In the genomic region with DNA sequence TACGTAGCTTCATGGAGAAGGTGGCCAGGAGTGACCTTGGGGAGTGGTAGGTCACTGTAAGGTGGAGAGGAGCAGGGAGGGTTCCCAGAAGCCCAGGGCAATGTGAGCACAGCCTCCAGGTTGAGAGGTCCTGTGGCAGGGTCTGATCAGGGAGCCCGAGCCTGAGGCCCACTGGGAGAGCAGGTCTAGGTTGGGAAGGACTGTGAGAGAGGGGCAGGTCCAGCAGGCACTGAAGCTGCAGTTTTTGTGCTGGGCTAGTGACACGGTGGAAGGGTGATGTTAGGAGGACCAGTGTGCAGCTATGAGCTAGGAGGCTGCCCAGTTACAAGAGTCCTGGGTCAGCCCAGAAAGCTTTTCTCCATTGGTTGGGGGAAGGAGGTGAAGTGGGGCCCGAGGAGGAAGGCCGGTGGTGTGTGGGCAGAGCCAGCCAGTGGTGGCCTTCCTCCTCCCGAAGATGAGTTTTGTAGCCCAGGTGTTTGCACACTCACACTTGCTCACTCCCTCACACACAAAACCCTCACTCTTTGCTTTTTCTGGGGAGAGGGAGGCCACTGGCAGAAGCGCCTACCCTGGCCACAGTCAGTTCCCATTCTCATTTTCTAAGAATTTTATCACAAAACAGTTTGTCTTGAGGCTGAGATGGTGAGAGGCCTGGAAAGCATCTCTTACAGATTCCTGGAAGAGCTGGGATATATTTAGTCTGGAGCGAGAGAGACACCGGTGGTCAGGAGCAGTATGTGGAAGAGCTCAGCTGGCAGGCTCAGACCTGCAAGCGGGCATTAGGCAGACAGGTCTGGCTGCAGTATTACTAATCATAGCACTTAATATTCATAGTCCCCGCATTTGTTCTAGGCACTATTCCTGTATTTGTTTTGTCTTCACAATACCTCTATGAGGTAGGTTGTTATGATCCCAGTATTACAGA, we compare ENCODE assay signal across 10 cellular contexts. TPM values are rescaled to one million over a fixed set of nuclear protein-coding genes. Genes with fewer than 3 reads are reported as not detected.
DNase-seq lines count a peak whose midpoint lies in the region; ATAC-seq and TF ChIP-seq lines count a peak whose summit lies in the region.
"Had no signal": no experiment of that assay in that cellular context is flagged by ENCODE, and none has a peak within 500 bp of the region (broad histone marks: within the 10 kb centered on the region; RNA-seq: fewer than 3 reads in every experiment).

No MANE protein-coding gene starts in this region.

- no peaks in the 10 kb centered on the region for H3K27me3 ChIP-seq in ascending aorta
- H3K27me3 ChIP-seq: upper lobe of left lung had no signal

- CTCF ChIA-PET in HEK293 (lab: Yijun Ruan, JAX): interaction anchor here (0.6 to 2.2 kb wide), 6 partner anchors 9 to 101 kb away, joined by 3 to 11 read pairs (median 4); no protein-coding TSS in a partner anchor

- POLR2A ChIA-PET in HEK293 (lab: Yijun Ruan, JAX): interaction anchor here (1.7 kb wide), 1 partner anchor 26 kb away, joined by 4 read pairs; no protein-coding TSS in a partner anchor

- no peak overlapping the region; the same call in 1 of the 2 replicates for H3K4me3 ChIP-seq in HEK293 (ENCODE audit: low read depth, low read length)
- H3K4me3 ChIP-seq in ascending aorta: peak overlapping the region; percentile 69 to 86

- H3K36me3 Mint-ChIP-seq in memory B cell: peaks cover 8% of the 10 kb centered on the region

- H3K27ac Mint-ChIP-seq in memory B cell: peak overlapping the region; percentile 87

- intact Hi-C loops in ascending aorta (cut with DNase I): loop anchor here (10.0 kb wide), 5 partner anchors 159 to 1369 kb away; partner anchors contain the start of genes AGAP3, ATP6V0E2, FASTK and TMUB1

- H3K4me1 ChIP-seq in HEK293 (ENCODE audit: control insufficient read depth, insufficient read depth, low read length) (no peaks in the 10 kb centered on the region), ascending aorta (peaks cover 3 to 20% of the 10 kb centered on the region in 2 donors)

- H3K4me1 Mint-ChIP-seq in memory B cell: peaks cover 15% of the 10 kb centered on the region

- DNase-seq in ascending aorta (ENCODE audit: low spot score in 2 of 2): peak in 1 of 2 donors; percentile 59
- no peak for DNase-seq in memory B cell (ENCODE audit: low spot score in 2 of 2)
- no peak for DNase-seq in NCI-H446 (lab: John Stamatoyannopoulos, UW)
- DNase-seq in NCI-H2227 (lab: John Stamatoyannopoulos, UW; ENCODE audit: unreplicated experiment): no peak
- DNase-seq: kidney glomerular epithelial cell had no signal

- ATAC-seq in memory B cell (ENCODE audit: low read depth) (no peak), HG03520 (IDR thresholded peaks at IDR 0.05; ENCODE audit: unreplicated experiment) (no peak), GM19452 (IDR thresholded peaks at IDR 0.05; ENCODE audit: unreplicated experiment) (no peak)

- H3K27me3 Mint-ChIP-seq in memory B cell: no peaks in the 10 kb centered on the region

- H3K27ac ChIP-seq in 22Rv1: no peak overlapping the region
- no peak overlapping the region for H3K27ac ChIP-seq in HEK293 (ENCODE audit: extremely low read depth, low read depth, low read length)
- H3K27ac ChIP-seq in ascending aorta: peak overlapping the region; percentile 33 to 83

- peak overlapping the region; percentile 78 for H3K4me3 Mint-ChIP-seq in memory B cell

- TF ChIP-seq CTCF in 22Rv1 (IDR thresholded peaks at IDR 0.05) (0 out of 2 replicates have a peak, but pooled peaks have one; percentile 27), HEK293 (tag by site-specific recombination; IDR thresholded peaks at IDR 0.05) (0 out of 2 replicates have a peak, but pooled peaks have one; percentile 23), ascending aorta (IDR thresholded peaks at IDR 0.05) (no peak)

- H3K36me3 ChIP-seq in HEK293 (ENCODE audit: control insufficient read depth in 2 of 2, insufficient read depth in 1 of 2, low read length in 2 of 2) (peaks cover 0 to 29% of the 10 kb centered on the region in 2 experiments; a peak in 1 of 3 replicates), ascending aorta (peaks cover 6 to 9% of the 10 kb centered on the region in 2 donors)

- peaks cover 2% of the 10 kb centered on the region for H3K9me3 Mint-ChIP-seq in memory B cell

- H3K9me3 ChIP-seq in HEK293 (ENCODE audit: control insufficient read depth, insufficient read depth, low read depth, low read length) (no peaks in the 10 kb centered on the region), ascending aorta (peaks cover 0 to under 1% of the 10 kb centered on the region in 2 donors)

TF ChIP-seq in HEK293, 187 proteins besides CTCF, POLR2A, EP300 and RAD21:
- TF ChIP-seq ZNF221 (tag by site-specific recombination; IDR thresholded peaks at IDR 0.05; ENCODE audit: borderline replicate concordance) (no peak), BCL11A (tag by site-specific recombination; IDR thresholded peaks at IDR 0.05; ENCODE audit: low read depth) (no peak), ZNF341 (tag by site-specific recombination; IDR thresholded peaks at IDR 0.05; ENCODE audit: low read depth) (peak; percentile 81), MEIS1 (CRISPR knock-in tag; IDR thresholded peaks at IDR 0.05; ENCODE audit: borderline replicate concordance) (no peak), ZNF571 (tag by site-specific recombination; IDR thresholded peaks at IDR 0.05) (no peak), ZNF76 (tag by site-specific recombination; IDR thresholded peaks at IDR 0.05; ENCODE audit: borderline replicate concordance, low read depth) (0 out of 2 replicates have a peak, but pooled peaks have one; percentile 26), ZNF2 (tag by site-specific recombination; IDR thresholded peaks at IDR 0.05) (no peak), ZNF629 (tag by site-specific recombination; IDR thresholded peaks at IDR 0.05) (no peak), YY2 (tag by site-specific recombination; IDR thresholded peaks at IDR 0.05) (no peak)
- TF ChIP-seq, protein P1, sequence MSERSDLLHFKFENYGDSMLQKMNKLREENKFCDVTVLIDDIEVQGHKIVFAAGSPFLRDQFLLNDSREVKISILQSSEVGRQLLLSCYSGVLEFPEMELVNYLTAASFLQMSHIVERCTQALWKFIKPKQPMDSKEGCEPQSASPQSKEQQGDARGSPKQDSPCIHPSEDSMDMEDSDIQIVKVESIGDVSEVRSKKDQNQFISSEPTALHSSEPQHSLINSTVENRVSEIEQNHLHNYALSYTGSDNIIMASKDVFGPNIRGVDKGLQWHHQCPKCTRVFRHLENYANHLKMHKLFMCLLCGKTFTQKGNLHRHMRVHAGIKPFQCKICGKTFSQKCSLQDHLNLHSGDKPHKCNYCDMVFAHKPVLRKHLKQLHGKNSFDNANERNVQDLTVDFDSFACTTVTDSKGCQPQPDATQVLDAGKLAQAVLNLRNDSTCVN (tag by site-specific recombination; optimal IDR thresholded peaks at IDR 0.05): no peak
- TF ChIP-seq, protein P2, sequence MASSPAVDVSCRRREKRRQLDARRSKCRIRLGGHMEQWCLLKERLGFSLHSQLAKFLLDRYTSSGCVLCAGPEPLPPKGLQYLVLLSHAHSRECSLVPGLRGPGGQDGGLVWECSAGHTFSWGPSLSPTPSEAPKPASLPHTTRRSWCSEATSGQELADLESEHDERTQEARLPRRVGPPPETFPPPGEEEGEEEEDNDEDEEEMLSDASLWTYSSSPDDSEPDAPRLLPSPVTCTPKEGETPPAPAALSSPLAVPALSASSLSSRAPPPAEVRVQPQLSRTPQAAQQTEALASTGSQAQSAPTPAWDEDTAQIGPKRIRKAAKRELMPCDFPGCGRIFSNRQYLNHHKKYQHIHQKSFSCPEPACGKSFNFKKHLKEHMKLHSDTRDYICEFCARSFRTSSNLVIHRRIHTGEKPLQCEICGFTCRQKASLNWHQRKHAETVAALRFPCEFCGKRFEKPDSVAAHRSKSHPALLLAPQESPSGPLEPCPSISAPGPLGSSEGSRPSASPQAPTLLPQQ (tag by site-specific recombination; IDR thresholded peaks at IDR 0.05): no peak

RNA-seq across cellular contexts. Expression of gene ZNF467, which starts 57.1 kb away (rescaled TPM):
- total RNA-seq in ascending aorta: 42.3 TPM

Comparison
In these comparisons a context has a peak if more than half of its experiments do, and no peak if none do; other contexts are left out.
1. H3K27ac ChIP-seq: peak in ascending aorta (2 of 2); none in 22Rv1 (single experiment) and HEK293 (single experiment).
2. CTCF ChIP-seq: peak in 22Rv1 (single experiment) and HEK293 (single experiment); none in ascending aorta (0 of 3).